8 cellular contexts compared by ENCODE assay signal in genomic region chr12:42144424-42145196, GRCh38. TPM values are rescaled to one million over a fixed set of nuclear protein-coding genes. Genes with fewer than 3 reads are reported as not detected.
A peak's percentile ranks its signal among the peaks of the same experiment; 100 is the strongest.
DNase-seq lines count a peak whose midpoint lies in the region; ATAC-seq and TF ChIP-seq lines count a peak whose summit lies in the region.

TSS of gene GXYLT1 (minus strand) at chr12:42144874. CDS start at chr12:42144646, 228 bp downstream.

- H3K4me1 Mint-ChIP-seq in activated CD4-positive, alpha-beta memory T cell treated with anti-CD3 and anti-CD28 coated beads for 36 hours (ENCODE audit: low read depth), result peaks cover 35% of the 10 kb centered on the region

- ATAC-seq in GM19372 (IDR thresholded peaks at IDR 0.05; ENCODE audit: low read depth, unreplicated experiment) (peak; percentile 89), HG03521 (IDR thresholded peaks at IDR 0.05; ENCODE audit: unreplicated experiment) (peak; percentile 92)

- peak within 1 kb of the TSS; percentile 75 for H3K27ac Mint-ChIP-seq in activated CD4-positive, alpha-beta memory T cell treated with anti-CD3 and anti-CD28 coated beads for 36 hours

- TF ChIP-seq POLR2A in lower leg skin (IDR thresholded peaks at IDR 0.05), result no peak

- H3K9me3 Mint-ChIP-seq in activated CD4-positive, alpha-beta memory T cell treated with anti-CD3 and anti-CD28 coated beads for 36 hours, result no peaks in the 10 kb centered on the region

- no peaks in the 10 kb centered on the region for H3K36me3 Mint-ChIP-seq in activated CD4-positive, alpha-beta memory T cell treated with anti-CD3 and anti-CD28 coated beads for 36 hours

- CTCF ChIA-PET in activated CD4-positive, alpha-beta memory T cell treated with anti-CD3 and anti-CD28 coated beads for 36 hours (lab: Charles Lee), result interaction anchor here (1.3 to 1.6 kb wide), 2 partner anchors 183 to 227 kb away, joined by 3 to 4 read pairs; no protein-coding TSS in a partner anchor

- peak; percentile 98 for DNase-seq in NCI-H748 (lab: John Stamatoyannopoulos, UW; ENCODE audit: unreplicated experiment)
- peak; percentile 88 for DNase-seq in activated CD4-positive, alpha-beta memory T cell treated with anti-CD3 and anti-CD28 coated beads for 36 hours
- peak; percentile 60 to 92 (median 82) for DNase-seq in dorsolateral prefrontal cortex
- DNase-seq in lower leg skin (ENCODE audit: low spot score in 2 of 2), result peak; percentile 83 to 96
- DNase-seq in stimulated activated CD4-positive, alpha-beta T cell treated with anti-CD3 and anti-CD28 coated beads, Interleukin-4, amount 100 ng/mL, for 4 hours, result peak; percentile 67 to 81

- H3K27me3 Mint-ChIP-seq in activated CD4-positive, alpha-beta memory T cell treated with anti-CD3 and anti-CD28 coated beads for 36 hours, result no peaks in the 10 kb centered on the region

- POLR2A ChIA-PET in activated CD4-positive, alpha-beta memory T cell treated with anti-CD3 and anti-CD28 coated beads for 36 hours (lab: Charles Lee), result interaction anchor here (1.2 kb wide), 1 partner anchor 93 kb away, joined by 6 read pairs; the partner anchor contains the start of gene YAF2

- intact Hi-C loops in activated CD4-positive, alpha-beta memory T cell treated with anti-CD3 and anti-CD28 coated beads for 36 hours (cut with micrococcal nuclease), result loop anchor here (1.0 to 5.0 kb wide), 6 partner anchors 47 to 218 kb away; partner anchors contain the start of genes PPHLN1 and ZCRB1
- intact Hi-C loops in dorsolateral prefrontal cortex (cut with DNase I), result loop anchor here (1.0 to 5.0 kb wide), 3 partner anchors 94 to 183 kb away; partner anchors contain the start of genes PPHLN1 (in 2 of the 2), YAF2 (in 2 of the 2) and ZCRB1 (in 2 of the 2)
- intact Hi-C loops in lower leg skin (cut with DNase I; ENCODE audit: low total_unique reads), result no loop called here

- H3K4me3 ChIP-seq in dorsolateral prefrontal cortex, result peak within 1 kb of the TSS; percentile 57 to 92 (median 78)
- peak within 1 kb of the TSS; percentile 76 for H3K4me3 ChIP-seq in lower leg skin (ENCODE audit: low read depth, poor library complexity, severe bottlenecking)

- no peaks in the 10 kb centered on the region for H3K27me3 ChIP-seq in dorsolateral prefrontal cortex

- H3K4me3 Mint-ChIP-seq in activated CD4-positive, alpha-beta memory T cell treated with anti-CD3 and anti-CD28 coated beads for 36 hours, result peak within 1 kb of the TSS; percentile 93

- no peak for TF ChIP-seq CTCF in C4-2B (conservative IDR thresholded peaks at IDR 0.05)
- peak in 21 of 56 donors; percentile 6 to 57 (median 22) for TF ChIP-seq CTCF in dorsolateral prefrontal cortex (IDR thresholded peaks at IDR 0.05 in 54 of 56, conservative IDR thresholded peaks at IDR 0.05 in 2 of 56; ENCODE audit: low read depth in 1 of 56, partially characterized antibody in 56 of 56)
- no peak for TF ChIP-seq CTCF in lower leg skin (IDR thresholded peaks at IDR 0.05)

- H3K27ac ChIP-seq in C4-2B, result peak within 1 kb of the TSS; percentile 86
- H3K27ac ChIP-seq in dorsolateral prefrontal cortex, result peak within 1 kb of the TSS in 58 of 59 donors; percentile 40 to 93 (median 79)

- WGBS in lower leg skin, 2 donors, result 0 to 1% methylated on average over 48 to 76 of the region's 104 CpGs

RNA-seq across cellular contexts. Expression of gene GXYLT1, which starts in this region (rescaled TPM):
- 1 to 10 TPM; 7.0 to 8.3 TPM for total RNA-seq in activated CD4-positive, alpha-beta memory T cell treated with anti-CD3 and anti-CD28 coated beads for 36 hours
- total RNA-seq in dorsolateral prefrontal cortex (10 to 100 TPM in 56 of 120 experiments, 1 to 10 TPM in 64; 5.8 to 13.8 (median 9.8) TPM), lower leg skin (10 to 100 TPM in 2 of 4 donors, 1 to 10 TPM in 2; 7.9 to 11.7 (median 10.0) TPM)

Comparison
In these comparisons a context has a peak if more than half of its experiments do, and no peak if none do; other contexts are left out.
1. Peak in every context shown above with its lines: DNase-seq, ATAC-seq, H3K4me3 ChIP-seq and H3K27ac ChIP-seq.